2 cellular contexts compared by ENCODE assay signal in genomic region chr5:1166370-1166769, GRCh38.
TF ChIP-seq lines count a peak whose summit lies in the region.

No MANE protein-coding gene starts in this region.

TF ChIP-seq in HEK293, 187 proteins besides CTCF, POLR2A, EP300 and RAD21:
- TF ChIP-seq ZBTB17 (tag by site-specific recombination; IDR thresholded peaks at IDR 0.05) (peak; percentile 86), SALL2 (tag by site-specific recombination; IDR thresholded peaks at IDR 0.05; ENCODE audit: borderline replicate concordance) (0 out of 2 replicates have a peak, but pooled peaks have one; percentile 35), ZNF366 (tag by site-specific recombination; conservative IDR thresholded peaks at IDR 0.05) (peak; percentile 96), ZNF362 (tag by site-specific recombination; IDR thresholded peaks at IDR 0.05) (no peak), ZFHX2 (tag by site-specific recombination; conservative IDR thresholded peaks at IDR 0.05) (peak; percentile 83), EGR2 (tag by site-specific recombination; IDR thresholded peaks at IDR 0.05; ENCODE audit: low read depth) (peak; percentile 96), ZNF624 (tag by site-specific recombination; IDR thresholded peaks at IDR 0.05) (no peak), ZNF707 (tag by site-specific recombination; IDR thresholded peaks at IDR 0.05) (peak; percentile 26; the same call in 1 of the 2 replicates), ZNF701 (tag by site-specific recombination; IDR thresholded peaks at IDR 0.05) (no peak), ZFP37 (tag by site-specific recombination; IDR thresholded peaks at IDR 0.05) (no peak)
TF ChIP-seq in HEK293: peak in this region for 6.

TF ChIP-seq in K562, 482 proteins besides CTCF, POLR2A, EP300 and RAD21:
- TF ChIP-seq CREBBP (IDR thresholded peaks at IDR 0.05; ENCODE audit: low read depth, low read length) (peak; percentile 63), HMG20B (CRISPR knock-in tag; IDR thresholded peaks at IDR 0.05) (no peak), RCOR1 (IDR thresholded peaks at IDR 0.05; ENCODE audit: borderline replicate concordance in 1 of 2, low read depth in 2 of 2, low read length in 2 of 2) (no peak), SFPQ (IDR thresholded peaks at IDR 0.05; ENCODE audit: low read depth, low read length) (no peak), HBP1 (CRISPR knock-in tag; IDR thresholded peaks at IDR 0.05) (0 out of 2 replicates have a peak, but pooled peaks have one; percentile 11), ZNF324 (CRISPR knock-in tag; IDR thresholded peaks at IDR 0.05) (no peak), U2AF2 (optimal IDR thresholded peaks at IDR 0.05; ENCODE audit: low read depth, low read length) (no peak), CXXC5 (CRISPR knock-in tag; IDR thresholded peaks at IDR 0.05) (no peak), ZBTB17 (CRISPR knock-in tag; IDR thresholded peaks at IDR 0.05) (no peak), POLR3G (IDR thresholded peaks at IDR 0.05; ENCODE audit: extremely low read depth, insufficient read length, insufficient replicate concordance) (no peak), EHMT2 (IDR thresholded peaks at IDR 0.05) (no peak), ZNF311 (CRISPR knock-in tag; IDR thresholded peaks at IDR 0.05) (no peak), FUS (optimal IDR thresholded peaks at IDR 0.05; ENCODE audit: low read depth, low read length) (no peak), NRF1 (conservative IDR thresholded peaks at IDR 0.05 in 1 of 2, IDR thresholded peaks at IDR 0.05 in 1 of 2) (no peak)
